8 cellular contexts compared by ENCODE assay signal in genomic region chr19:42176649-42176989, GRCh38. TPM values are rescaled to one million over a fixed set of nuclear protein-coding genes. Genes with fewer than 3 reads are reported as not detected.
A peak's percentile ranks its signal among the peaks of the same experiment; 100 is the strongest.
DNase-seq lines count a peak whose midpoint lies in the region; ATAC-seq and TF ChIP-seq lines count a peak whose summit lies in the region.

No MANE protein-coding gene starts in this region.

- WGBS in suprapubic skin, result under 1% methylated on average over 21 of the region's 31 CpGs

- CTCF ChIA-PET in HEK293T (lab: Yijun Ruan, JAX), result interaction anchor here (1.0 to 1.5 kb wide), 2 partner anchors 36 to 37 kb away, joined by 3 to 4 read pairs; no protein-coding TSS in a partner anchor

- no peak for ATAC-seq in GM19455 (IDR thresholded peaks at IDR 0.05; ENCODE audit: unreplicated experiment)

- no peak for TF ChIP-seq POLR2A in suprapubic skin (IDR thresholded peaks at IDR 0.05)

- DNase-seq in AG08396 (ENCODE audit: low spot score), result peak; percentile 65
- peak; percentile 65 for DNase-seq in HEK293T (ENCODE audit: extremely low spot score)
- DNase-seq in adipocyte (ENCODE audit: low read depth), result peak; percentile 76
- peak; percentile 22 for DNase-seq in inferior parietal cortex (ENCODE audit: extremely low spot score)
- DNase-seq in suprapubic skin (ENCODE audit: low spot score in 2 of 2), result no peak
- no peak for DNase-seq in posterior vena cava (ENCODE audit: low spot score)
- no peak for DNase-seq in NCI-H1092 treated with DMSO at 0.1 percent for 48 hours (lab: John Stamatoyannopoulos, UW)

- H3K36me3 ChIP-seq in adipocyte (ENCODE audit: control insufficient read depth, insufficient read depth, low read length, severe bottlenecking) (no peaks in the 10 kb centered on the region), suprapubic skin (no peaks in the 10 kb centered on the region)

- POLR2A ChIA-PET in HEK293T (lab: Yijun Ruan, JAX), result no interaction called here

- H3K4me1 ChIP-seq in adipocyte (ENCODE audit: control insufficient read depth, insufficient read depth, low read length) (peaks cover 8% of the 10 kb centered on the region), suprapubic skin (peaks cover 18% of the 10 kb centered on the region)

- H3K27me3 ChIP-seq in adipocyte (replicated peaks; ENCODE audit: control insufficient read depth, insufficient read depth, low read length) (peaks cover 69% of the 10 kb centered on the region), suprapubic skin (peaks cover 74% of the 10 kb centered on the region)

- no peak for TF ChIP-seq CTCF in suprapubic skin (IDR thresholded peaks at IDR 0.05)

- H3K9me3 ChIP-seq in adipocyte (ENCODE audit: control insufficient read depth, low read length), result no peaks in the 10 kb centered on the region
- no peaks in the 10 kb centered on the region for H3K9me3 ChIP-seq in suprapubic skin

- H3K27ac ChIP-seq in suprapubic skin, result no peak overlapping the region

- H3K4me3 ChIP-seq in adipocyte (ENCODE audit: low read length), result peak overlapping the region; percentile 73
- peak overlapping the region; percentile 56 for H3K4me3 ChIP-seq in suprapubic skin

- no peak for TF ChIP-seq EP300 in suprapubic skin (IDR thresholded peaks at IDR 0.05)

- no peak overlapping the region for H3K9ac ChIP-seq in adipocyte (ENCODE audit: low read length)

- intact Hi-C loops in posterior vena cava (cut with DNase I), result no loop called here

TF ChIP-seq in HEK293T, 16 proteins besides CTCF, POLR2A, EP300 and RAD21:
- TF ChIP-seq FOXK2 (IDR thresholded peaks at IDR 0.05) (no peak), NFRKB (IDR thresholded peaks at IDR 0.05) (no peak), HDGF (IDR thresholded peaks at IDR 0.05; ENCODE audit: borderline replicate concordance) (no peak), FOXM1 (IDR thresholded peaks at IDR 0.05; ENCODE audit: borderline replicate concordance) (no peak), ARNT (IDR thresholded peaks at IDR 0.05) (no peak), TARDBP (IDR thresholded peaks at IDR 0.05) (no peak), FOXA1 (IDR thresholded peaks at IDR 0.05) (no peak), LEF1 (IDR thresholded peaks at IDR 0.05; ENCODE audit: borderline replicate concordance) (no peak), SP1 (IDR thresholded peaks at IDR 0.05) (no peak), BHLHE40 (IDR thresholded peaks at IDR 0.05; ENCODE audit: borderline replicate concordance) (no peak)
TF ChIP-seq in HEK293T: peak in this region for 0.

RNA-seq across cellular contexts. Expression of gene DEDD2, which starts 40.9 kb away (rescaled TPM):
- total RNA-seq in suprapubic skin, result 10 to 100 TPM; 51.3 to 78.9 (median 65.6) TPM
- 10 to 100 TPM; 12.2 to 13.0 TPM for total RNA-seq in posterior vena cava

RNA-seq across cellular contexts. Expression of gene ZNF526, which starts 43.5 kb away (rescaled TPM):
- total RNA-seq in suprapubic skin, result 10 to 100 TPM in 2 of 4 donors, 1 to 10 TPM in 2; 4.2 to 12.9 (median 8.9) TPM
- 1 to 10 TPM; 8.2 to 8.7 TPM for total RNA-seq in posterior vena cava

RNA-seq across cellular contexts. Expression of gene POU2F2, which starts 44.4 kb away (rescaled TPM):
- total RNA-seq in suprapubic skin, result 100 to 1,000 TPM in 1 of 4 donors, under 1 TPM in 3; 0.55 to 244 (median 0.71) TPM
- total RNA-seq in posterior vena cava, result 1 to 10 TPM; 2.1 to 3.1 TPM

Comparison
In these comparisons a context has a peak if more than half of its experiments do, and no peak if none do; other contexts are left out.
1. DNase-seq: peak in AG08396 (single experiment), HEK293T (single experiment), adipocyte (single experiment) and inferior parietal cortex (single experiment); none in suprapubic skin (0 of 2), posterior vena cava (single experiment) and NCI-H1092 treated with DMSO at 0.1 percent for 48 hours (single experiment).